1 cellular context compared by ENCODE assay signal in the genomic region with DNA sequence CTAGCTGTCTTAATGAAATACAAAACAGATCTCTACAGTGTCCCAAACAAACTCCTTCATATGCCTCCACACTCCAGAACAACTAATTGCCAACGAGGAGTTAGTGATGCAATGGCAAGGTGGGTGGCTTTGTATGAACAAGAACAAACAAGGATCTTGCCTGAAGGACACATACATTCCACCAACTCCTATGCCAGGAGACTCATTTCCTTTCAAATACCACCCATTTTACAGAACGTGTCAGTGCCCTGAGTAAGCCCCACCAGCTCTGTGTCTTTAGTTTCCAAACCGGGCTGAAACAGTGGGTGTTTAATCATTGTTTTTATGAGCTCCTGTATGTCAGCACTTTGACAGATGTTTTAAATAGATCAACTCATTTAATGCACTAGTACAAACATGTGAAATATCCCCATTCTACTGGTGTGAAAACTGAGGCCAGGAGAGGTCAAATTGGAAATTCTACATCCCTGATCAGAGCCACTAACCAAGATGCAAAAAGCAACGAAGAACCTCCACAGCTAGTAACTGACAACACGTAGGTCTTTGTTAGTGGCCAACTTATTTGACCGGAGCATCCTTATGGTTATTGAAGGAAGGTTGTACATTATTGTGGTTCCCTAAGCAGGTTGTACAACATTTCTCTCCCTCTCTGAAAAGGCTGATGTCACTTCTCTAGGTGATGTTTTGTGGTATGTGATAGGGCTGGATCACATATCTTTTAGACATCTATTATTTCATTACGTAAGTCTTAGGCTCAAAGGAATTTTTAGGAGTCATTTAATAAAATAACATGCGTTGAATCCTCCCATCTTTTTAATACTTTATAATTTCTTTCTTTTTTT.
A peak's percentile ranks its signal among the peaks of the same experiment; 100 is the strongest.
TF ChIP-seq lines count a peak whose summit lies in the region.

No MANE protein-coding gene starts in this region.

TF ChIP-seq in IMR-90, 13 proteins besides CTCF, POLR2A, EP300 and RAD21:
- TF ChIP-seq CHD1 (IDR thresholded peaks at IDR 0.05; ENCODE audit: low read depth, low read length), result no peak
- peak; percentile 69 for TF ChIP-seq CEBPB (IDR thresholded peaks at IDR 0.05; ENCODE audit: low read depth, low read length)
- peak; percentile 40 for TF ChIP-seq RCOR1 (IDR thresholded peaks at IDR 0.05; ENCODE audit: insufficient replicate concordance, low read length)
